In genomic region chr6:13814176-13814937, GRCh38 we compare ENCODE assay signal across 1 cellular context.
TF ChIP-seq lines count a peak whose summit lies in the region.

MCUR1 (minus strand) TSS chr6:13814557; CDS start chr6:13814429, 128 bp downstream.

TF ChIP-seq in HepG2, 621 proteins besides CTCF, POLR2A, EP300 and RAD21 (continued from another document and continues in another):
- TF ChIP-seq ZNF775 (CRISPR knock-in tag; IDR thresholded peaks at IDR 0.05; ENCODE audit: borderline replicate concordance) (no peak), TBX3 (IDR thresholded peaks at IDR 0.05; ENCODE audit: borderline replicate concordance) (no peak), ZNF136 (CRISPR knock-in tag; IDR thresholded peaks at IDR 0.05; ENCODE audit: low read depth) (no peak), REPIN1 (CRISPR knock-in tag; IDR thresholded peaks at IDR 0.05; ENCODE audit: borderline replicate concordance, low read depth) (peak; percentile 78), ZNF660 (CRISPR knock-in tag; IDR thresholded peaks at IDR 0.05; ENCODE audit: borderline replicate concordance, low read depth) (no peak), BORCS8-MEF2B (CRISPR knock-in tag; IDR thresholded peaks at IDR 0.05) (peak; percentile 72; the same call in 1 of the 2 replicates), HHEX (CRISPR knock-in tag; IDR thresholded peaks at IDR 0.05) (no peak), SATB2 (CRISPR knock-in tag; IDR thresholded peaks at IDR 0.05) (peak; percentile 78; the same call in 1 of the 2 replicates), SP5 (CRISPR knock-in tag; IDR thresholded peaks at IDR 0.05; ENCODE audit: borderline replicate concordance, low read depth) (peak; percentile 76), CERS6 (CRISPR knock-in tag; IDR thresholded peaks at IDR 0.05) (no peak), REXO4 (CRISPR knock-in tag; IDR thresholded peaks at IDR 0.05; ENCODE audit: borderline replicate concordance) (no peak), ZSCAN5A (CRISPR knock-in tag; IDR thresholded peaks at IDR 0.05; ENCODE audit: borderline replicate concordance) (peak; percentile 50; the same call in 1 of the 2 replicates), SNAPC5 (CRISPR knock-in tag; IDR thresholded peaks at IDR 0.05; ENCODE audit: borderline replicate concordance) (no peak), SOX5 (CRISPR knock-in tag; IDR thresholded peaks at IDR 0.05; ENCODE audit: borderline replicate concordance) (peak; percentile 30; the same call in 1 of the 2 replicates), HNRNPH1 (optimal IDR thresholded peaks at IDR 0.05; ENCODE audit: low read depth, low read length) (no peak), KAT2B (IDR thresholded peaks at IDR 0.05; ENCODE audit: borderline replicate concordance, low read depth, low read length) (no peak), SALL1 (CRISPR knock-in tag; IDR thresholded peaks at IDR 0.05) (peak; percentile 81), SP1 (IDR thresholded peaks at IDR 0.05) (no peak), SP1 (CRISPR knock-in tag; IDR thresholded peaks at IDR 0.05) (no peak), ZBTB7A (CRISPR knock-in tag; IDR thresholded peaks at IDR 0.05) (peak; percentile 77; the same call in 1 of the 2 replicates), ZNF720 (CRISPR knock-in tag; IDR thresholded peaks at IDR 0.05) (no peak), SAFB2 (CRISPR knock-in tag; IDR thresholded peaks at IDR 0.05; ENCODE audit: borderline replicate concordance, low read depth) (peak; percentile 99), LRRFIP1 (CRISPR knock-in tag; conservative IDR thresholded peaks at IDR 0.05) (no peak), CREB1 (IDR thresholded peaks at IDR 0.05) (no peak), CREB1 (CRISPR knock-in tag; IDR thresholded peaks at IDR 0.05) (no peak), ZNF354B (CRISPR knock-in tag; IDR thresholded peaks at IDR 0.05) (no peak), SNAPC2 (CRISPR knock-in tag; IDR thresholded peaks at IDR 0.05) (peak; percentile 46; the same call in 1 of the 2 replicates), NRL (CRISPR knock-in tag; IDR thresholded peaks at IDR 0.05; ENCODE audit: borderline replicate concordance) (peak; percentile 69; the same call in 1 of the 2 replicates), FIP1L1 (IDR thresholded peaks at IDR 0.05; ENCODE audit: borderline replicate concordance, insufficient read depth, low read depth, low read length) (no peak), SP2 (CRISPR knock-in tag; IDR thresholded peaks at IDR 0.05) (0 out of 2 replicates have a peak, but pooled peaks have one; percentile 26), CCAR2 (optimal IDR thresholded peaks at IDR 0.05; ENCODE audit: low read depth, low read length) (no peak), TFDP1 (CRISPR knock-in tag; IDR thresholded peaks at IDR 0.05; ENCODE audit: borderline replicate concordance) (peak; percentile 90), ZKSCAN5 (CRISPR knock-in tag; IDR thresholded peaks at IDR 0.05) (no peak), MXD4 (CRISPR knock-in tag; IDR thresholded peaks at IDR 0.05) (no peak; the same call in 1 of the 2 replicates), ZNF263 (CRISPR knock-in tag; IDR thresholded peaks at IDR 0.05) (peak; percentile 61; the same call in 1 of the 2 replicates), ZNF644 (CRISPR knock-in tag; IDR thresholded peaks at IDR 0.05; ENCODE audit: low read depth) (no peak), THAP7 (CRISPR knock-in tag; IDR thresholded peaks at IDR 0.05) (0 out of 2 replicates have a peak, but pooled peaks have one; percentile 12), ZNF740 (CRISPR knock-in tag; IDR thresholded peaks at IDR 0.05) (no peak; the same call in none of the 2 replicates), GFI1 (CRISPR knock-in tag; IDR thresholded peaks at IDR 0.05; ENCODE audit: borderline replicate concordance) (peak; percentile 21; the same call in 1 of the 2 replicates), KLF6 (CRISPR knock-in tag; IDR thresholded peaks at IDR 0.05) (peak; percentile 94), ZNF225 (CRISPR knock-in tag; IDR thresholded peaks at IDR 0.05) (peak; percentile 89), FOXK2 (IDR thresholded peaks at IDR 0.05) (no peak), ZNF20 (CRISPR knock-in tag; IDR thresholded peaks at IDR 0.05) (peak; percentile 62; the same call in 1 of the 2 replicates), FOXA3 (CRISPR knock-in tag; IDR thresholded peaks at IDR 0.05) (0 out of 2 replicates have a peak, but pooled peaks have one; percentile 3), ZNF451 (CRISPR knock-in tag; IDR thresholded peaks at IDR 0.05) (peak; percentile 92; the same call in 1 of the 2 replicates), ZSCAN30 (CRISPR knock-in tag; IDR thresholded peaks at IDR 0.05) (no peak), YEATS2 (CRISPR knock-in tag; IDR thresholded peaks at IDR 0.05; ENCODE audit: borderline replicate concordance) (no peak), FOXC1 (CRISPR knock-in tag; IDR thresholded peaks at IDR 0.05; ENCODE audit: borderline replicate concordance) (no peak), MIER2 (CRISPR knock-in tag; IDR thresholded peaks at IDR 0.05) (no peak; the same call in 1 of the 2 replicates), ZNF432 (CRISPR knock-in tag; IDR thresholded peaks at IDR 0.05; ENCODE audit: borderline replicate concordance) (no peak), MLLT10 (CRISPR knock-in tag; IDR thresholded peaks at IDR 0.05) (no peak), ZNF800 (CRISPR knock-in tag; IDR thresholded peaks at IDR 0.05) (peak; percentile 85; the same call in 1 of the 2 replicates), RBM22 (optimal IDR thresholded peaks at IDR 0.05; ENCODE audit: low read length) (no peak), HCFC1 (IDR thresholded peaks at IDR 0.05; ENCODE audit: low read depth, low read length) (peak; percentile 22; the same call in 1 of the 2 replicates), ARID3A (IDR thresholded peaks at IDR 0.05; ENCODE audit: low read depth, low read length) (no peak), FOSL2 (CRISPR knock-in tag; IDR thresholded peaks at IDR 0.05) (no peak), SIX4 (CRISPR knock-in tag; IDR thresholded peaks at IDR 0.05) (no peak), ZNF777 (CRISPR knock-in tag; IDR thresholded peaks at IDR 0.05) (peak; percentile 97), ZNF841 (CRISPR knock-in tag; IDR thresholded peaks at IDR 0.05; ENCODE audit: borderline replicate concordance) (0 out of 2 replicates have a peak, but pooled peaks have one; percentile 87)
